In the genomic region with DNA sequence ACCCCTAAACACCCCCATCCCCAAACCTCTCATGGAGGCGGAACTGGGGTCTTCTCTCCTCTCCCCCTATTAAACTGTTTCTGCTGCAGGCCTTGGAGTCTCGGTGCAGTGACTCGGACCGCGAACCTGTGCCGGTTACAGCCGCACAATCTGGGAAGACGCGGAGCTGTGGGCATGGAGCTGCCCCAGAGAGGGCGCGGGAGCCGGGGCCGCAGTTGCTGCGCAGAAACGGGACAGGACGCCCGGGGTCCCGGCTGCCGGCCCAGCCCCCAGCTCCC, we compare ENCODE assay signal across 8 cellular contexts. TPM values are rescaled to one million over a fixed set of nuclear protein-coding genes. Genes with fewer than 3 reads are reported as not detected.
DNase-seq lines count a peak whose midpoint lies in the region; ATAC-seq, FAIRE-seq and TF ChIP-seq lines count a peak whose summit lies in the region.

No MANE protein-coding gene starts in this region.

- no peak for FAIRE-seq in astrocyte (lab: Jason Lieb, UNC)

- no peak for ATAC-seq in GM19455 (IDR thresholded peaks at IDR 0.05; ENCODE audit: unreplicated experiment)

- peaks cover 8% of the 10 kb centered on the region; the same call in 1 of the 2 replicates for H3K27me3 ChIP-seq in HUES64 (ENCODE audit: insufficient read depth, low read length)
- H3K27me3 ChIP-seq in astrocyte (ENCODE audit: insufficient read depth, low read length), result no peaks in the 10 kb centered on the region
- H3K27me3 ChIP-seq in iPS-18a (ENCODE audit: control insufficient read depth, insufficient read depth, low read length), result peaks cover 12% of the 10 kb centered on the region
- no peaks in the 10 kb centered on the region for H3K27me3 ChIP-seq in spleen (replicated peaks in 1 of 7)

- peaks cover 38% of the 10 kb centered on the region for H3K9me3 Mint-ChIP-seq in astrocyte (ENCODE audit: unreplicated experiment)

- peak overlapping the region; percentile 69 for H3K4me3 Mint-ChIP-seq in astrocyte (ENCODE audit: unreplicated experiment)

- under 1% methylated on average over 19 of the region's 19 CpGs for WGBS in HUES64
- WGBS in spleen, 5 donors, result 0 to 2% (median 1%) methylated on average over 1 to 19 of the region's 19 CpGs

- peak overlapping the region; percentile 88 for H3K9ac ChIP-seq in HUES64 (ENCODE audit: low read depth, low read length)
- peak overlapping the region; percentile 83 for H3K9ac ChIP-seq in astrocyte (ENCODE audit: low read length)
- peak overlapping the region; percentile 69 for H3K9ac ChIP-seq in iPS-18a (ENCODE audit: low read length)

- intact Hi-C loops in spleen (cut with DNase I; ENCODE audit: low total_unique reads), result no loop called here

- peaks cover 13% of the 10 kb centered on the region; the same call in 1 of the 2 replicates for H3K9me3 ChIP-seq in HUES64 (ENCODE audit: insufficient read depth, low read depth, low read length)
- H3K9me3 ChIP-seq in astrocyte (ENCODE audit: insufficient read depth, low read depth, low read length), result no peaks in the 10 kb centered on the region
- H3K9me3 ChIP-seq in iPS-18a (ENCODE audit: control insufficient read depth, low read depth, low read length), result no peaks in the 10 kb centered on the region
- H3K9me3 ChIP-seq in spleen, result peaks cover 0 to 18% (median 0%) of the 10 kb centered on the region in 8 donors

- H3K4me3 ChIP-seq in HUES64 (ENCODE audit: low read length) (peak overlapping the region; percentile 84), astrocyte (ENCODE audit: insufficient read depth, low read depth, low read length) (peak overlapping the region; percentile 72), iPS-18a (ENCODE audit: low read length) (peak overlapping the region; percentile 77), spleen (peak overlapping the region; percentile 68 to 87 (median 71))

- H3K36me3 ChIP-seq in HUES64 (ENCODE audit: insufficient read depth, low read length), result no peaks in the 10 kb centered on the region
- no peaks in the 10 kb centered on the region for H3K36me3 ChIP-seq in astrocyte (ENCODE audit: insufficient read depth, low read length)
- no peaks in the 10 kb centered on the region for H3K36me3 ChIP-seq in iPS-18a (ENCODE audit: control insufficient read depth, low read depth, low read length)
- no peaks in the 10 kb centered on the region for H3K36me3 ChIP-seq in spleen

- no peaks in the 10 kb centered on the region for H3K36me3 Mint-ChIP-seq in astrocyte (ENCODE audit: low read depth, unreplicated experiment)

- no peaks in the 10 kb centered on the region for H3K27me3 Mint-ChIP-seq in astrocyte (ENCODE audit: low read depth, unreplicated experiment)

- in situ Hi-C loops in GM13977 (cut with MboI; ENCODE audit: low pct_unique_long_range_greater_than_20kb, low sequenced_read_pairs, unreplicated experiment), result no loop called here

- H2AFZ ChIP-seq in astrocyte (ENCODE audit: low read depth, low read length), result peak overlapping the region; percentile 87

- peaks cover 4% of the 10 kb centered on the region for H3K4me1 ChIP-seq in HUES64 (ENCODE audit: insufficient read depth, low read length)
- no peaks in the 10 kb centered on the region for H3K4me1 ChIP-seq in astrocyte (ENCODE audit: insufficient read depth, low read length)
- peaks cover 5% of the 10 kb centered on the region for H3K4me1 ChIP-seq in iPS-18a (ENCODE audit: control insufficient read depth, low read depth, low read length)
- peaks cover 8 to 27% (median 16%) of the 10 kb centered on the region in 6 donors for H3K4me1 ChIP-seq in spleen

- no peak for TF ChIP-seq POLR2A in spleen (IDR thresholded peaks at IDR 0.05)

- H3K4me1 Mint-ChIP-seq in astrocyte (ENCODE audit: low read depth, unreplicated experiment), result no peaks in the 10 kb centered on the region

- H3K27ac ChIP-seq in HUES64 (ENCODE audit: low read depth, low read length) (no peak overlapping the region), astrocyte (ENCODE audit: low read depth, low read length) (peak overlapping the region; percentile 54), iPS-18a (ENCODE audit: low read length) (no peak overlapping the region), spleen (peak overlapping the region in 7 of 8 donors; percentile 79 to 88 (median 83))

- H4K20me1 ChIP-seq in astrocyte (ENCODE audit: insufficient read depth, low read length), result no peaks in the 10 kb centered on the region

- H3K4me2 ChIP-seq in astrocyte (ENCODE audit: low read length), result peak overlapping the region; percentile 86

- no peak for TF ChIP-seq CTCF in GM13977 (IDR thresholded peaks at IDR 0.05; ENCODE audit: extremely low read depth, insufficient read depth, missing control alignments)
- TF ChIP-seq CTCF in astrocyte (IDR thresholded peaks at IDR 0.05; ENCODE audit: insufficient read depth, low read depth, low read length), result no peak
- TF ChIP-seq CTCF in spleen (IDR thresholded peaks at IDR 0.05 in 8 of 11, conservative IDR thresholded peaks at IDR 0.05 in 3 of 11), result no peak

- no peak overlapping the region for H3K27ac Mint-ChIP-seq in astrocyte (ENCODE audit: unreplicated experiment)

- DNase-seq in GM13977 (ENCODE audit: low spot score) (peak; percentile 53), astrocyte (ENCODE audit: low read depth) (peak; percentile 22), spleen (no peak), LoVo (ENCODE audit: low spot score) (no peak), NCI-H748 (lab: John Stamatoyannopoulos, UW; ENCODE audit: unreplicated experiment) (no peak)

- no peaks in the 10 kb centered on the region for H3K79me2 ChIP-seq in astrocyte (ENCODE audit: insufficient read depth, low read length)

RNA-seq across cellular contexts. Expression of a gene that starts 0.5 kb away (rescaled TPM):
- polyA plus RNA-seq in HUES64 (2013, experiment 1 of 2), result 1.8 TPM
- 2.2 TPM for polyA plus RNA-seq in HUES64 (2013, experiment 2 of 2)
- total RNA-seq in astrocyte (0.38 and 0.95 TPM in 2 replicates), spleen (1 to 10 TPM; 1.6 to 6.1 (median 3.8) TPM)
- 1 to 10 TPM in 1 of 3 donors, under 1 TPM in 2; 0.48 to 1.5 (median 0.54) TPM for polyA plus RNA-seq in spleen

RNA-seq across cellular contexts. Expression of a gene that starts 31.6 kb away (rescaled TPM):
- polyA plus RNA-seq in HUES64 (2013, experiment 1 of 2), result 1.6 TPM
- polyA plus RNA-seq in HUES64 (2013, experiment 2 of 2), result 1.4 TPM
- not detected in 2 replicates for total RNA-seq in astrocyte
- 1 to 10 TPM; 3.5 to 9.6 (median 5.9) TPM for total RNA-seq in spleen
- 1 to 10 TPM; 1.6 to 3.2 (median 2.3) TPM for polyA plus RNA-seq in spleen

RNA-seq across cellular contexts. Expression of a gene that starts 36.0 kb away (rescaled TPM):
- polyA plus RNA-seq in HUES64 (2013, experiment 1 of 2), result 3.4 TPM
- 4.8 TPM for polyA plus RNA-seq in HUES64 (2013, experiment 2 of 2)
- total RNA-seq in astrocyte (1.7 and 3.2 TPM in 2 replicates), spleen (10 to 100 TPM in 1 of 7 donors, 1 to 10 TPM in 6; 6.3 to 12.8 (median 7.6) TPM)
- 1 to 10 TPM; 3.2 to 4.4 (median 4.0) TPM for polyA plus RNA-seq in spleen

Comparison
In these comparisons a context has a peak if more than half of its experiments do, and no peak if none do; other contexts are left out.
1. DNase-seq: peak in GM13977 (single experiment) and astrocyte (single experiment); none in spleen (single experiment), LoVo (single experiment) and NCI-H748 (single experiment).
2. H3K27ac ChIP-seq: peak in astrocyte (single experiment) and spleen (7 of 8); none in HUES64 (single experiment) and iPS-18a (single experiment).
3. Peak in every context shown above with its lines, with median percentiles within 50 percentile points of each other: H3K4me3 ChIP-seq and H3K9ac ChIP-seq.